In the genomic region with DNA sequence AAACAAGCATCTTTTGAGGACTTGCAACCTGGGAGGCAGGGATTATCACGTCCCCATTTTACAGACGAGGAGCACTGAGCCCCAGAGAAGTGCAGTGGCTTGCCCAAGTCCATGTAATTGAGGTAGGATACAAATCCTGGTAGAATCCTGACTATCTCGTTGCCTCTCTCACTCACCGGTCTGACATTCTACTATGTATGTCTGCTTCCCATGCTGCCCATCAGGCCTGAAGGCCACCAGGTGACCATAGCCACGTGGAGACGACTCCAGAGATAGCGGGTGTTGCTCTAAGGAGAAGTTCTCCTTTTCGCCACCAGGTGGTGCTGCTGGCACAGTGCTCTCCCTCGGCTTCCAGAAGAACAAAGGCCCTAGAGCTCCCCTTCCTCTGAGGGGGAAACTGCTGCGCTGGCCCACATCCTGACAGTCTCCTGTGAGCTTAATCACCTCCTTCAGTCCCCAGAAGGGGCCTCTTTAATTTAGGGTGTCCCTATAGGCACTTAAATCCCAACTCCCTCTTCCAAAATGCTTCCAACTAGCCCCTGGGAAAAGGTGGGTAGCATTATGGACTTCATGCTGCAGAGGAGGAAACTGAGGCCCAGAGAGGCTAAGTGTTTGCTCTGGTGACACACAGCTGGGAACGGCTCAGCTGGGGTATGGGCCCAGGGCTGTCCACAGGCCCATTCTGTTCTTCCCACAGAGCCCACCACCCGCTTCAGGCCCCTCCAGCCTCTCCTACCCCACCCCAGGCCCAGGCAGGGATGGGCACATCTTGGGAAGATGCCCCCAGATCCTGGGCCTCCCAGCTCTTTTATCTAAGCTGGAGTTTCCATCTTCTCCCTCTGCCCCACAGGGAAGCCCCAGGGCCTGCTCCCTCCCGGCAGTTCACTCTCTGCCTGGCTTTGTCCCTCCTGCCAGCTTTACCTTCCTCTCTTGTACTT, we compare ENCODE assay signal across 1 cellular context.
TF ChIP-seq lines count a peak whose summit lies in the region.

No MANE protein-coding gene starts in this region.

TF ChIP-seq in H1, 55 proteins besides CTCF, POLR2A, EP300 and RAD21:
- TF ChIP-seq, protein P1, sequence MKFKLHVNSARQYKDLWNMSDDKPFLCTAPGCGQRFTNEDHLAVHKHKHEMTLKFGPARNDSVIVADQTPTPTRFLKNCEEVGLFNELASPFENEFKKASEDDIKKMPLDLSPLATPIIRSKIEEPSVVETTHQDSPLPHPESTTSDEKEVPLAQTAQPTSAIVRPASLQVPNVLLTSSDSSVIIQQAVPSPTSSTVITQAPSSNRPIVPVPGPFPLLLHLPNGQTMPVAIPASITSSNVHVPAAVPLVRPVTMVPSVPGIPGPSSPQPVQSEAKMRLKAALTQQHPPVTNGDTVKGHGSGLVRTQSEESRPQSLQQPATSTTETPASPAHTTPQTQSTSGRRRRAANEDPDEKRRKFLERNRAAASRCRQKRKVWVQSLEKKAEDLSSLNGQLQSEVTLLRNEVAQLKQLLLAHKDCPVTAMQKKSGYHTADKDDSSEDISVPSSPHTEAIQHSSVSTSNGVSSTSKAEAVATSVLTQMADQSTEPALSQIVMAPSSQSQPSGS (IDR thresholded peaks at IDR 0.05; ENCODE audit: low read length): peak; percentile 55; the same call in 1 of the 2 replicates
- 0 out of 2 replicates have a peak, but pooled peaks have one; percentile 14 for TF ChIP-seq JUND (IDR thresholded peaks at IDR 0.05; ENCODE audit: low read length)
- TF ChIP-seq YY1 (IDR thresholded peaks at IDR 0.05; ENCODE audit: low read depth, low read length): 0 out of 2 replicates have a peak, but pooled peaks have one; percentile 10
- TF ChIP-seq TEAD4 (IDR thresholded peaks at IDR 0.05; ENCODE audit: low read depth, low read length): no peak
- peak in 1 of 2 experiments; percentile 95; a peak in 3 of 4 replicates for TF ChIP-seq SIN3A (conservative IDR thresholded peaks at IDR 0.05 in 1 of 2, IDR thresholded peaks at IDR 0.05 in 1 of 2; ENCODE audit: low read depth in 1 of 2, low read length in 2 of 2)
- TF ChIP-seq, protein P2, sequence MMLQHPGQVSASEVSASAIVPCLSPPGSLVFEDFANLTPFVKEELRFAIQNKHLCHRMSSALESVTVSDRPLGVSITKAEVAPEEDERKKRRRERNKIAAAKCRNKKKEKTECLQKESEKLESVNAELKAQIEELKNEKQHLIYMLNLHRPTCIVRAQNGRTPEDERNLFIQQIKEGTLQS (IDR thresholded peaks at IDR 0.05; ENCODE audit: insufficient read depth, low read depth, low read length): peak; percentile 83
- TF ChIP-seq, protein P3, sequence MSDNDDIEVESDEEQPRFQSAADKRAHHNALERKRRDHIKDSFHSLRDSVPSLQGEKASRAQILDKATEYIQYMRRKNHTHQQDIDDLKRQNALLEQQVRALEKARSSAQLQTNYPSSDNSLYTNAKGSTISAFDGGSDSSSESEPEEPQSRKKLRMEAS (IDR thresholded peaks at IDR 0.05): peak; percentile 98
- TF ChIP-seq, protein P4, sequence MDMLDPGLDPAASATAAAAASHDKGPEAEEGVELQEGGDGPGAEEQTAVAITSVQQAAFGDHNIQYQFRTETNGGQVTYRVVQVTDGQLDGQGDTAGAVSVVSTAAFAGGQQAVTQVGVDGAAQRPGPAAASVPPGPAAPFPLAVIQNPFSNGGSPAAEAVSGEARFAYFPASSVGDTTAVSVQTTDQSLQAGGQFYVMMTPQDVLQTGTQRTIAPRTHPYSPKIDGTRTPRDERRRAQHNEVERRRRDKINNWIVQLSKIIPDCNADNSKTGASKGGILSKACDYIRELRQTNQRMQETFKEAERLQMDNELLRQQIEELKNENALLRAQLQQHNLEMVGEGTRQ (IDR thresholded peaks at IDR 0.05; ENCODE audit: low read length): peak; percentile 87
- TF ChIP-seq, protein P5, sequence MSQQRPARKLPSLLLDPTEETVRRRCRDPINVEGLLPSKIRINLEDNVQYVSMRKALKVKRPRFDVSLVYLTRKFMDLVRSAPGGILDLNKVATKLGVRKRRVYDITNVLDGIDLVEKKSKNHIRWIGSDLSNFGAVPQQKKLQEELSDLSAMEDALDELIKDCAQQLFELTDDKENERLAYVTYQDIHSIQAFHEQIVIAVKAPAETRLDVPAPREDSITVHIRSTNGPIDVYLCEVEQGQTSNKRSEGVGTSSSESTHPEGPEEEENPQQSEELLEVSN (IDR thresholded peaks at IDR 0.05): peak; percentile 76
- peak; percentile 54 for TF ChIP-seq SAP30 (IDR thresholded peaks at IDR 0.05; ENCODE audit: insufficient read depth, insufficient replicate concordance, low read length)
- no peak for TF ChIP-seq SP2 (IDR thresholded peaks at IDR 0.05; ENCODE audit: low read length)
- TF ChIP-seq HDAC2 (IDR thresholded peaks at IDR 0.05; ENCODE audit: borderline replicate concordance in 1 of 2, low read depth in 2 of 2, low read length in 2 of 2): peak in 1 of 2 experiments; percentile 85; a peak in 1 of 4 replicates
- no peak for TF ChIP-seq EZH2 (IDR thresholded peaks at IDR 0.05; ENCODE audit: low read depth, low read length, severe bottlenecking)
- peak; percentile 88 for TF ChIP-seq KDM1A (IDR thresholded peaks at IDR 0.05; ENCODE audit: borderline replicate concordance, low read length)
TF ChIP-seq in H1: peak in this region for 11.
